ENCODE assay signal across 14 cellular contexts in the genomic region with DNA sequence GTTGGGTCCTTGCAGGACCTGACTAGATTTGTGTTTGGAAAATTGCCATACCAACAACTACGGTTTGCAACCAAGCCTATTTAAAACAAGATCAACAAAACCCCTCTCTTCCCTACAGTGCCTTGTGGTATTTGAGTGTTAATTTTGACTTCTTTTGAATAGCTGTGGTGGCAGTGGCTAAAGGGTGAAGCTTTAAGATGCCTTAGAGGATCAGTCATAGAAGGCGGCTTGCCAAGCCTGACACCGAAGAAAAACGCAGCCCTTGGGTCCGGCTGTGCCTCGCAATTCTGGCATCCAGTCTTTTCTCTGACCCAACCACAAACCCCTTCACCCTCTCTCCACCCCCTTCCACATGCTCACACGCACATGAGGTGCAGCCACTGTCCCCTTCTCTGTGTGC. TPM values are rescaled to one million over a fixed set of nuclear protein-coding genes. Genes with fewer than 3 reads are reported as not detected.
A peak's percentile ranks its signal among the peaks of the same experiment; 100 is the strongest.
DNase-seq lines count a peak whose midpoint lies in the region; ATAC-seq, FAIRE-seq and TF ChIP-seq lines count a peak whose summit lies in the region.
"Had no signal": no experiment of that assay in that cellular context is flagged by ENCODE, and none has a peak within 500 bp of the region (broad histone marks: within the 10 kb centered on the region; RNA-seq: fewer than 3 reads in every experiment).

No MANE protein-coding gene starts in this region.

- H4K20me1 ChIP-seq in astrocyte (ENCODE audit: insufficient read depth, low read length): peaks cover 14% of the 10 kb centered on the region

- peak; percentile 91 for FAIRE-seq in astrocyte (lab: Jason Lieb, UNC)

- DNase-seq in AG04449 (ENCODE audit: low read depth, low spot score) (peak; percentile 80), HS-5 (ENCODE audit: low read depth) (peak; percentile 78), astrocyte (ENCODE audit: low read depth) (peak; percentile 98), right cardiac atrium (peak; percentile 44 to 58 (median 56)), SIG-M5 (lab: John Stamatoyannopoulos, UW) (no peak)
- DNase-seq: BE2C; effector CD4-positive, alpha-beta T cell; Peyer's patch had no signal

- H3K27ac ChIP-seq in astrocyte (ENCODE audit: low read depth, low read length) (no peak overlapping the region), right cardiac atrium (ENCODE audit: low read length) (no peak overlapping the region)
- H3K27ac ChIP-seq: ovary, Peyer's patch, thyroid gland had no signal

- H3K4me1 ChIP-seq in astrocyte (ENCODE audit: insufficient read depth, low read length) (peaks cover 15% of the 10 kb centered on the region), right cardiac atrium (ENCODE audit: control insufficient read depth, insufficient read depth, low read length) (no peaks in the 10 kb centered on the region)
- H3K4me1 ChIP-seq: BE2C, Peyer's patch, thyroid gland had no signal

- WGBS in right cardiac atrium: 48% methylated on average over 7 of the region's 7 CpGs

- H2AFZ ChIP-seq in astrocyte (ENCODE audit: low read depth, low read length): no peak overlapping the region

- peak overlapping the region; percentile 59 for H3K4me2 ChIP-seq in astrocyte (ENCODE audit: low read length)

- intact Hi-C loops in right cardiac atrium (cut with DNase I): no loop called here

- no peak overlapping the region for H3K9ac ChIP-seq in astrocyte (ENCODE audit: low read length)

- CTCF ChIA-PET in AG04449 (lab: Yijun Ruan, JAX): no interaction called here

- H3K27me3 Mint-ChIP-seq in astrocyte (ENCODE audit: low read depth, unreplicated experiment): no peaks in the 10 kb centered on the region

- H3K4me3 ChIP-seq in AG04449 (ENCODE audit: low read depth, low read length): no peak overlapping the region
- H3K4me3 ChIP-seq in astrocyte (ENCODE audit: insufficient read depth, low read depth, low read length): no peak overlapping the region
- H3K4me3 ChIP-seq in right cardiac atrium (ENCODE audit: low read length): no peak overlapping the region
- H3K4me3 ChIP-seq: ovary, Peyer's patch, thyroid gland had no signal

- H3K4me3 Mint-ChIP-seq in astrocyte (ENCODE audit: unreplicated experiment): no peak overlapping the region

- peaks cover 30% of the 10 kb centered on the region for H3K27me3 ChIP-seq in astrocyte (ENCODE audit: insufficient read depth, low read length)
- H3K27me3 ChIP-seq in right cardiac atrium (ENCODE audit: control insufficient read depth, insufficient read depth): no peaks in the 10 kb centered on the region
- H3K27me3 ChIP-seq: ovary, Peyer's patch, thyroid gland had no signal

- H3K27ac Mint-ChIP-seq in astrocyte (ENCODE audit: unreplicated experiment): peak overlapping the region; percentile 64

- H3K36me3 Mint-ChIP-seq in astrocyte (ENCODE audit: low read depth, unreplicated experiment): peaks cover 2% of the 10 kb centered on the region

- H3K79me2 ChIP-seq in astrocyte (ENCODE audit: insufficient read depth, low read length): no peaks in the 10 kb centered on the region

- H3K9me3 ChIP-seq in astrocyte (ENCODE audit: insufficient read depth, low read depth, low read length) (no peaks in the 10 kb centered on the region), right cardiac atrium (ENCODE audit: control insufficient read depth, low read length) (no peaks in the 10 kb centered on the region)
- H3K9me3 ChIP-seq: BE2C, ovary, Peyer's patch, thyroid gland had no signal

- POLR2A ChIA-PET in AG04449 (lab: Yijun Ruan, JAX): no interaction called here

- H3K36me3 ChIP-seq in astrocyte (ENCODE audit: insufficient read depth, low read length): no peaks in the 10 kb centered on the region
- H3K36me3 ChIP-seq: BE2C, ovary, Peyer's patch, thyroid gland had no signal

- TF ChIP-seq CTCF in AG04449 (IDR thresholded peaks at IDR 0.05; ENCODE audit: insufficient read depth, low read length, missing control alignments) (no peak), astrocyte (IDR thresholded peaks at IDR 0.05; ENCODE audit: insufficient read depth, low read depth, low read length) (no peak)

- H3K9me3 Mint-ChIP-seq in astrocyte (ENCODE audit: unreplicated experiment): peaks cover 5% of the 10 kb centered on the region

- ATAC-seq in right cardiac atrium (peak; percentile 36 to 43), GM18858 (IDR thresholded peaks at IDR 0.05; ENCODE audit: unreplicated experiment) (no peak), HG02571 (IDR thresholded peaks at IDR 0.05; ENCODE audit: unreplicated experiment) (no peak), HG03139 (IDR thresholded peaks at IDR 0.05; ENCODE audit: unreplicated experiment) (no peak)

- H3K4me1 Mint-ChIP-seq in astrocyte (ENCODE audit: low read depth, unreplicated experiment): peaks cover 21% of the 10 kb centered on the region

RNA-seq across cellular contexts. Expression of a gene that starts 32.6 kb away (rescaled TPM):
- total RNA-seq in astrocyte: 2.2 and 2.8 TPM in 2 replicates
- total RNA-seq in right cardiac atrium: 1 to 10 TPM; 2.3 to 4.7 (median 3.6) TPM
- polyA plus RNA-seq in right cardiac atrium: 3.0 TPM
- total RNA-seq: HT-29 had no signal

Comparison
In these comparisons a context has a peak if more than half of its experiments do, and no peak if none do; other contexts are left out.
1. ATAC-seq: peak in right cardiac atrium (2 of 2); none in GM18858 (single experiment), HG02571 (single experiment) and HG03139 (single experiment).